ENCODE assay signal across 7 cellular contexts in the genomic region with DNA sequence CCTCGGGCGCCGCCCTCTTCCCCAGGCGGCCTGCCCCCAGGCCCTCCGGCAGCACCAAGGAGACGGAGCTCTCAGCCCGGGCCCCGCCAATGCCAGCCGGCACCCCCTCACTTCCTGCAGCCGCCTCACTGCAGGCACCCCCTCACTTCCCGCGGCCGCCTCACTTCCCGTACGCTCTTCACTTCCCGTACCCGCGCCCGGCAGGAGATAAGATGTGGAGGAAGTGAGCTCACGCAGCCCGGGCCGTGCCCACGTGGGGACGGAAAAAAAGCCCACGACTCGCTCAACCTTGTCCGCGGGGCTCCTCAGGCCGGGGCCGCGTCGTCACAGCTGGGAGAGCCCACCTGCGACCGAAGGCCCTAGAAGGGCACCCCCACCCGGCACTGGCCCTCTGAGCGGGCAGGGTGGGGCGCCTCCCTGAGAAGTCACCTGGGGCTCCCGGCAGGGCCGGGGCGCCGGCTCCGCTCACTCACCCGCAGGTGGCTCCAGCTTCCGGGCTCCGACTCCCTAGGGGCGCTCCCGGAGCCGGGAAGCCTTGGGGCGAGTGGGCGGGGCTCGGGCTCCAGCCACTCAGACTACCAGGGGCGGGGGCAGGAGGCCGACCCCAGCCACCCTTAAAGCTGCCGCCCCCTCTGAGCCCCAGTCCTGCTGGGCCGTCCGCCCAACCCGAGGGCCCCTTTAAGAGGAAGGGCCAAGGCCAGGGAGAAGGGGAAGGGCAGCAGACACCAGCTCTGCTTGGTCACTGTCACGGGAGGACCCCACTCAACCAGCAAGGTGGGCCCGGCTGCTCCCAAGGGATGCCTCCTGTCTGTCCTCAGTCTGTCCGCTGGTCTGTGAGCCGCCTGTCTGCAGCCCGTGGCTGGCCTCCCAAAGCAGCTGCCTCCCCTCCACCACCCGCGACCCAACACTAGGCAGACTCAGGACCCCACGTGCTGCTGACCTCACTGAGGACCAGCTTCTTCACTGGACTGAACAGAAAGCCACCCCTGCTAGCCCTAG.
DNase-seq lines count a peak whose midpoint lies in the region; ATAC-seq and FAIRE-seq lines count a peak whose summit lies in the region.

No MANE protein-coding gene starts in this region.

- FAIRE-seq in GM18507 (lab: Jason Lieb, UNC) = peak; percentile 87

- peak; percentile 43 for ATAC-seq in HG03097 (IDR thresholded peaks at IDR 0.05; ENCODE audit: low FRiP score, unreplicated experiment)

- DNase-seq in GM18507 (ENCODE audit: extremely low spot score, insufficient read length, low read depth) (peak; percentile 74), NK-92 (lab: John Stamatoyannopoulos, UW; ENCODE audit: unreplicated experiment) (peak; percentile 15), medulla oblongata (ENCODE audit: extremely low spot score) (peak; percentile 84)
- DNase-seq in activated CD8-positive, alpha-beta memory T cell treated with anti-CD3 and anti-CD28 coated beads for 1 hour (ENCODE audit: extremely low read depth in 1 of 2, low read depth in 1 of 2) = peak; percentile 65 to 72
- DNase-seq in effector CD8-positive, alpha-beta T cell (lab: John Stamatoyannopoulos, UW) = peak; percentile 81
- DNase-seq in stimulated activated CD4-positive, alpha-beta T cell treated with anti-CD3 and anti-CD28 coated beads, TNF-alpha, amount 100 ng/mL, for 48 hours (ENCODE audit: low read depth in 3 of 3) = peak; percentile 71 to 84 (median 81)

Comparison
In these comparisons a context has a peak if more than half of its experiments do, and no peak if none do; other contexts are left out.
1. Peak in every context shown above with its lines: DNase-seq and ATAC-seq.
2. DNase-seq: peak in every context shown above with its lines; median percentile 84 in medulla oblongata; 81 in effector CD8-positive, alpha-beta T cell; 81 in stimulated activated CD4-positive, alpha-beta T cell treated with anti-CD3 and anti-CD28 coated beads, TNF-alpha, amount 100 ng/mL, for 48 hours; 74 in GM18507; 68 in activated CD8-positive, alpha-beta memory T cell treated with anti-CD3 and anti-CD28 coated beads for 1 hour; 15 in NK-92.